14 cellular contexts compared by ENCODE assay signal in genomic region chr16:28602515-28602914, GRCh38. TPM values are rescaled to one million over a fixed set of nuclear protein-coding genes. Genes with fewer than 3 reads are reported as not detected.
DNase-seq lines count a peak whose midpoint lies in the region; ATAC-seq, FAIRE-seq and TF ChIP-seq lines count a peak whose summit lies in the region.
"Not testable (repeated sequence)": the region's sequence is repeated elsewhere in the genome, so short reads cannot be mapped to it uniquely, and the experiment has no call there.
"Had no signal": no experiment of that assay in that cellular context is flagged by ENCODE, and none has a peak within 500 bp of the region (broad histone marks: within the 10 kb centered on the region; RNA-seq: fewer than 3 reads in every experiment).

No MANE protein-coding gene starts in this region.

- not testable (repeated sequence) for H3K9ac ChIP-seq in GM12878 (ENCODE audit: control insufficient read depth, insufficient read depth, low read length); neural progenitor cell

- H3K27ac Mint-ChIP-seq in neural progenitor cell, result peak overlapping the region; percentile 38

- RAD21 ChIA-PET in GM12878 (lab: Charles Lee; ENCODE audit: unreplicated experiment), result not testable (repeated sequence)

- H3K79me2 ChIP-seq in GM12878 (ENCODE audit: control insufficient read depth, insufficient read depth, low read length); neural progenitor cell (ENCODE audit: low read depth): not testable (repeated sequence)

- peak; percentile 51 for ATAC-seq in GM18867 (IDR thresholded peaks at IDR 0.05; ENCODE audit: unreplicated experiment)
- ATAC-seq in GM12878, result peak; percentile 62

- not testable (repeated sequence) for FAIRE-seq in GM12878 (lab: Jason Lieb, UNC)

- BruUV-seq in GM12878 (replicated peaks; lab: Mats Ljungman, UMichigan), result not testable (repeated sequence)

- not testable (repeated sequence) for H3K27me3 Mint-ChIP-seq in neural progenitor cell (ENCODE audit: insufficient read depth, low read depth)

- not testable (repeated sequence) for TF ChIP-seq RAD21 in GM12878 (IDR thresholded peaks at IDR 0.05; ENCODE audit: insufficient read depth, low read depth, low read length)

- not testable (repeated sequence) for TF ChIP-seq EP300 in GM12878 (IDR thresholded peaks at IDR 0.05; ENCODE audit: borderline replicate concordance in 1 of 2, control insufficient read depth in 1 of 2, low read depth in 2 of 2, low read length in 2 of 2)

- TF ChIP-seq POLR2A in GM12878 (IDR thresholded peaks at IDR 0.05; ENCODE audit: low read depth, low read length), result not testable (repeated sequence)

- H3K27ac ChIP-seq in GM12878 (ENCODE audit: control insufficient read depth, insufficient read depth); neural progenitor cell: not testable (repeated sequence)

- H3K9me3 ChIP-seq in GM12878 (replicated peaks; ENCODE audit: control insufficient read depth, insufficient read depth, low read length); neural progenitor cell (ENCODE audit: low read depth): not testable (repeated sequence)

- H3K36me3 Mint-ChIP-seq in neural progenitor cell, result not testable (repeated sequence)

- not testable (repeated sequence) for H3K36me3 ChIP-seq in GM12878 (ENCODE audit: control insufficient read depth in 2 of 2, insufficient read depth in 2 of 2, low read length in 1 of 2); neural progenitor cell

- CTCF ChIA-PET in GM12878 (lab: Yijun Ruan, JAX), result interaction anchor here (1.0 kb wide), 1 partner anchor 9 kb away, joined by 5 read pairs; no protein-coding TSS in a partner anchor

- H4K20me1 ChIP-seq in GM12878 (ENCODE audit: control insufficient read depth, insufficient read depth); neural progenitor cell (ENCODE audit: low read depth): not testable (repeated sequence)

- not testable (repeated sequence) for H3K4me2 ChIP-seq in GM12878 (ENCODE audit: control insufficient read depth, insufficient read depth); neural progenitor cell

- H3F3A ChIP-seq in neural progenitor cell (ENCODE audit: low read depth), result not testable (repeated sequence)

- H2AFZ ChIP-seq in GM12878 (ENCODE audit: control insufficient read depth, low read depth, low read length); neural progenitor cell (replicated peaks): not testable (repeated sequence)

- in situ Hi-C loops in GM13977 (cut with MboI; ENCODE audit: low pct_unique_long_range_greater_than_20kb, low sequenced_read_pairs, unreplicated experiment); GM12878 (cut with MboI): not testable (repeated sequence)

- not testable (repeated sequence) for H3K4me3 Mint-ChIP-seq in neural progenitor cell

- not testable (repeated sequence) for H3K4me3 ChIP-seq in GM12878, neural progenitor cell

- SMC1A ChIA-PET in GM12878 (lab: Charles Lee; ENCODE audit: uncharacterized antibody, unreplicated experiment), result not testable (repeated sequence)

- H3K4me1 Mint-ChIP-seq in neural progenitor cell, result not testable (repeated sequence)

- peak; percentile 63 for DNase-seq in GM10266 (ENCODE audit: extremely low spot score)
- DNase-seq in GM13977 (ENCODE audit: low spot score), result peak; percentile 56
- DNase-seq in NCI-H1417 (lab: John Stamatoyannopoulos, UW), result peak in 2 of 3 experiments; percentile 17 to 46
- peak; percentile 13 for DNase-seq in GM12878 (ENCODE audit: low read depth, low spot score)
- DNase-seq in kidney glomerular epithelial cell (lab: John Stamatoyannopoulos, UW), result peak; percentile 2
- DNase-seq in neural progenitor cell (ENCODE audit: low spot score), result not testable (repeated sequence)

- POLR2A ChIA-PET in GM12878 (lab: Charles Lee), result not testable (repeated sequence)

- 12% methylated on average over 5 of the region's 8 CpGs for WGBS in GM12878 (ENCODE audit: insufficient coverage, insufficient replicate concordance, low lambda C conversion rate, missing lambda C conversion rate)

- H3K27me3 ChIP-seq in GM12878 (replicated peaks in 1 of 2; ENCODE audit: control insufficient read depth in 2 of 2, insufficient read depth in 2 of 2, low read length in 1 of 2); neural progenitor cell: not testable (repeated sequence)

- not testable (repeated sequence) for H3K9me3 Mint-ChIP-seq in neural progenitor cell

- intact Hi-C loops in GM12878 (cut with micrococcal nuclease; ENCODE audit: unreplicated experiment), result not testable (repeated sequence)

- not testable (repeated sequence) for TF ChIP-seq CTCF in GM10266 (IDR thresholded peaks at IDR 0.05; ENCODE audit: control insufficient read depth, insufficient read depth, low read depth, missing control alignments); GM13977 (IDR thresholded peaks at IDR 0.05; ENCODE audit: extremely low read depth, insufficient read depth, missing control alignments); GM12878 (IDR thresholded peaks at IDR 0.05 in 2 of 3, conservative IDR thresholded peaks at IDR 0.05 in 1 of 3; ENCODE audit: control insufficient read depth in 2 of 3, extremely low read depth in 1 of 3, insufficient read depth in 1 of 3, low read depth in 3 of 3, low read length in 3 of 3); neural progenitor cell (IDR thresholded peaks at IDR 0.05)

- not testable (repeated sequence) for H3K4me1 ChIP-seq in GM12878 (ENCODE audit: control insufficient read depth, insufficient read depth, low read length); neural progenitor cell

RNA-seq across cellular contexts. Expression of gene SULT1A2, which starts 5.7 kb away (rescaled TPM):
- not detected in 2 replicates for total RNA-seq in GM12878 (2013; cell fraction: nucleolus; rRNA removed)
- total RNA-seq in GM12878 (2014; rRNA removed), result 0.06 TPM in 1 of 2 replicates, not detected in the other
- total RNA-seq in GM12878 (2014; rRNA removed; fragmentation: Illumina TruSeq; extraction: Trizol), result not detected in 2 replicates
- 0.16 TPM in 1 of 2 replicates, not detected in the other for total RNA-seq in GM12878 (2021)
- not detected for polyA plus RNA-seq in GM12878 (2011; ENCODE audit: low read depth)
- polyA plus RNA-seq in GM12878 (2011; rRNA removed), result not detected in 2 replicates
- not detected in 2 replicates for polyA plus RNA-seq in GM12878 (2011; cell fraction: cytosol; rRNA removed)
- 0.12 TPM in 1 of 2 replicates, not detected in the other for polyA plus RNA-seq in GM12878 (2011; cell fraction: nucleus; rRNA removed)
- polyA plus RNA-seq in GM12878 (2012), result not detected in 2 replicates
- polyA plus RNA-seq in GM12878 (2014; fragmentation: Illumina TruSeq; extraction: Trizol), result 0.07 TPM in 1 of 2 replicates, not detected in the other
- under 1 TPM in 1 of 2 experiments, not detected in 1; 0.39 TPM for polyA plus RNA-seq in GM12878 (2014; fragmentation: Nextera tagmentation; extraction: Ambion mirVana)
- 0.06 TPM in 1 of 2 replicates, not detected in the other for polyA plus RNA-seq in GM12878 (2014; rRNA removed)
- polyA plus RNA-seq in GM12878 (2016; fragmentation: Nextera tagmentation; extraction: Ambion mirVana), result not detected
- polyA minus RNA-seq in GM12878 (2011; rRNA and poly(A)+ RNA removed), result not detected in 2 replicates
- 0.83 TPM in 1 of 2 replicates, not detected in the other for polyA minus RNA-seq in GM12878 (2011; cell fraction: cytosol; rRNA and poly(A)+ RNA removed)
- polyA minus RNA-seq in GM12878 (2011; cell fraction: nucleus; rRNA and poly(A)+ RNA removed), result not detected in 2 replicates
- 0.12 TPM in 1 of 2 replicates, not detected in the other for total RNA-seq in neural progenitor cell (ENCODE audit: low replicate concordance)
- total RNA-seq: Daoy, GM23248, LHCN-M2 had no signal
- polyA plus RNA-seq: CD4-positive, CD25-positive, alpha-beta regulatory T cell; CD8-positive, alpha-beta memory T cell; GM23248; IgD-negative memory B cell had no signal

RNA-seq across cellular contexts. Expression of gene SULT1A1, which starts 7.3 kb away (rescaled TPM):
- 0.17 and 0.34 TPM in 2 replicates for total RNA-seq in GM12878 (2013; cell fraction: nucleolus; rRNA removed)
- 0.76 and 0.90 TPM in 2 replicates for total RNA-seq in GM12878 (2014; rRNA removed)
- 0.46 and 0.54 TPM in 2 replicates for total RNA-seq in GM12878 (2014; rRNA removed; fragmentation: Illumina TruSeq; extraction: Trizol)
- 0.40 and 1.2 TPM in 2 replicates for total RNA-seq in GM12878 (2021)
- polyA plus RNA-seq in GM12878 (2011; ENCODE audit: low read depth), result 0.10 TPM
- polyA plus RNA-seq in GM12878 (2011; rRNA removed), result 0.03 TPM in 1 of 2 replicates, not detected in the other
- 0.13 and 0.31 TPM in 2 replicates for polyA plus RNA-seq in GM12878 (2011; cell fraction: cytosol; rRNA removed)
- polyA plus RNA-seq in GM12878 (2011; cell fraction: nucleus; rRNA removed), result 0.18 and 0.25 TPM in 2 replicates
- 0.07 and 0.09 TPM in 2 replicates for polyA plus RNA-seq in GM12878 (2012)
- 0.52 and 0.76 TPM in 2 replicates for polyA plus RNA-seq in GM12878 (2014; fragmentation: Illumina TruSeq; extraction: Trizol)
- 1 to 10 TPM in 1 of 2 experiments, under 1 TPM in 1; 0.44 to 1.5 TPM for polyA plus RNA-seq in GM12878 (2014; fragmentation: Nextera tagmentation; extraction: Ambion mirVana)
- polyA plus RNA-seq in GM12878 (2014; rRNA removed), result 0.16 and 1.2 TPM in 2 replicates
- under 1 TPM in 1 of 2 experiments, not detected in 1; 0.23 TPM for polyA plus RNA-seq in GM12878 (2016; fragmentation: Nextera tagmentation; extraction: Ambion mirVana)
- under 0.01 TPM in 1 of 2 replicates, not detected in the other for polyA minus RNA-seq in GM12878 (2011; rRNA and poly(A)+ RNA removed)
- 0.42 TPM in 1 of 2 replicates, not detected in the other for polyA minus RNA-seq in GM12878 (2011; cell fraction: cytosol; rRNA and poly(A)+ RNA removed)
- under 0.01 and 0.38 TPM in 2 replicates for polyA minus RNA-seq in GM12878 (2011; cell fraction: nucleus; rRNA and poly(A)+ RNA removed)
- total RNA-seq in neural progenitor cell (ENCODE audit: low replicate concordance), result 2.3 and 4.2 TPM in 2 replicates
- total RNA-seq: GM23248 had no signal
- polyA plus RNA-seq: GM23248 had no signal

RNA-seq across cellular contexts. Expression of gene NPIPB8, which starts 35.4 kb away (rescaled TPM):
- 2.8 and 3.4 TPM in 2 replicates for total RNA-seq in GM12878 (2013; cell fraction: nucleolus; rRNA removed)
- total RNA-seq in GM12878 (2014; rRNA removed) (0.33 and 0.62 TPM in 2 replicates), GM12878 (2014; rRNA removed; fragmentation: Illumina TruSeq; extraction: Trizol) (0.18 TPM in 1 of 2 replicates, not detected in the other), GM12878 (2021) (0.56 TPM in 1 of 2 replicates, not detected in the other), neural progenitor cell (ENCODE audit: low replicate concordance) (not detected in 2 replicates)
- polyA plus RNA-seq in GM12878 (2011; ENCODE audit: low read depth), result 0.41 TPM
- polyA plus RNA-seq in GM12878 (2011; rRNA removed) (0.78 and 1.2 TPM in 2 replicates), GM12878 (2014; fragmentation: Illumina TruSeq; extraction: Trizol) (0.03 TPM in 1 of 2 replicates, not detected in the other), GM12878 (2014; fragmentation: Nextera tagmentation; extraction: Ambion mirVana) (not detected), GM12878 (2014; rRNA removed) (0.37 TPM in 1 of 2 replicates, not detected in the other), GM12878 (2016; fragmentation: Nextera tagmentation; extraction: Ambion mirVana) (not detected)
- not detected in 2 replicates for polyA plus RNA-seq in GM12878 (2011; cell fraction: cytosol; rRNA removed)
- polyA plus RNA-seq in GM12878 (2011; cell fraction: nucleus; rRNA removed), result 2.1 and 3.0 TPM in 2 replicates
- polyA plus RNA-seq in GM12878 (2012), result 0.17 TPM in 1 of 2 replicates, not detected in the other
- polyA minus RNA-seq in GM12878 (2011; rRNA and poly(A)+ RNA removed), result 1.4 TPM in 1 of 2 replicates, not detected in the other
- polyA minus RNA-seq in GM12878 (2011; cell fraction: cytosol; rRNA and poly(A)+ RNA removed), result not detected in 2 replicates
- 0.73 TPM in 1 of 2 replicates, not detected in the other for polyA minus RNA-seq in GM12878 (2011; cell fraction: nucleus; rRNA and poly(A)+ RNA removed)
- total RNA-seq: Daoy, GM23248, H4 had no signal
- polyA plus RNA-seq: CD4-positive, CD25-positive, alpha-beta regulatory T cell; GM23248; IgD-negative memory B cell had no signal

RNA-seq across cellular contexts. Expression of gene SGF29, which starts 48.8 kb away (rescaled TPM):
- total RNA-seq in GM12878 (2013; cell fraction: nucleolus; rRNA removed), result 11.7 and 16.2 TPM in 2 replicates
- 15.7 and 18.1 TPM in 2 replicates for total RNA-seq in GM12878 (2014; rRNA removed)
- total RNA-seq in GM12878 (2014; rRNA removed; fragmentation: Illumina TruSeq; extraction: Trizol), result 14.0 and 15.4 TPM in 2 replicates
- total RNA-seq in GM12878 (2021), result 18.4 and 20.1 TPM in 2 replicates
- 8.2 TPM for polyA plus RNA-seq in GM12878 (2011; ENCODE audit: low read depth)
- polyA plus RNA-seq in GM12878 (2011; rRNA removed), result 0.82 and 2.2 TPM in 2 replicates
- 5.1 and 5.4 TPM in 2 replicates for polyA plus RNA-seq in GM12878 (2011; cell fraction: cytosol; rRNA removed)
- 8.8 and 11.9 TPM in 2 replicates for polyA plus RNA-seq in GM12878 (2011; cell fraction: nucleus; rRNA removed)
- polyA plus RNA-seq in GM12878 (2012), result 15.6 and 15.7 TPM in 2 replicates
- 4.7 and 9.3 TPM in 2 replicates for polyA plus RNA-seq in GM12878 (2014; fragmentation: Illumina TruSeq; extraction: Trizol)
- 1 to 10 TPM; 4.3 to 7.1 TPM for polyA plus RNA-seq in GM12878 (2014; fragmentation: Nextera tagmentation; extraction: Ambion mirVana)
- polyA plus RNA-seq in GM12878 (2014; rRNA removed), result 10.7 and 12.3 TPM in 2 replicates
- 10 to 100 TPM; 15.4 to 17.2 TPM for polyA plus RNA-seq in GM12878 (2016; fragmentation: Nextera tagmentation; extraction: Ambion mirVana)
- 2.3 and 5.2 TPM in 2 replicates for polyA minus RNA-seq in GM12878 (2011; rRNA and poly(A)+ RNA removed)
- polyA minus RNA-seq in GM12878 (2011; cell fraction: cytosol; rRNA and poly(A)+ RNA removed), result 2.4 and 7.6 TPM in 2 replicates
- 4.0 and 7.3 TPM in 2 replicates for polyA minus RNA-seq in GM12878 (2011; cell fraction: nucleus; rRNA and poly(A)+ RNA removed)
- total RNA-seq in neural progenitor cell (ENCODE audit: low replicate concordance), result 5.3 and 16.4 TPM in 2 replicates
